ENCODE assay signal across 9 cellular contexts in the genomic region with DNA sequence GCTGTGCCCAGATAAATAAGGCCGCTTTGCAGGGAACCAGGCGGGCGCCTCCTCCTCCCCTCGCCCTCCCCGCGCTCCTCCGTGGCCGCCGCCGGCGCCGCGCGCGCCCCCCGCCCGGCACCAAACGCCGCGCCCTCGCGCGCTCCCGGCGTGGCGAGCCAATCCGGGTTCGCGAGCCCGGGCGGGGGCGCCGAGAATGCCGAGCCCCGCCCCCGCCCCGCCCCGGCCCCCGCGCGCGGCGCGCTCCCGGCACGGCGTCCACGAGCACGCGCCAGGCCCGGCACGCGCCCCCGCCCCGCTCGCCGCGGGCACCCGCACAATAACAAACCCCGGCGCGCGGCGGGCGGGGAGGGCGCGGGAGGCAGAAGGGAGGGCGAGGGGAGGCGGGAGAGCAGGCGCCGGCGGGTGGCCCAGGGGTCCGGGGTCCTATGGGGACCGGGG. TPM values are rescaled to one million over a fixed set of nuclear protein-coding genes. Genes with fewer than 3 reads are reported as not detected.
A peak's percentile ranks its signal among the peaks of the same experiment; 100 is the strongest.
DNase-seq lines count a peak whose midpoint lies in the region; ATAC-seq and TF ChIP-seq lines count a peak whose summit lies in the region.
"Had no signal": no experiment of that assay in that cellular context is flagged by ENCODE, and none has a peak within 500 bp of the region (broad histone marks: within the 10 kb centered on the region; RNA-seq: fewer than 3 reads in every experiment).

A gene with protein sequence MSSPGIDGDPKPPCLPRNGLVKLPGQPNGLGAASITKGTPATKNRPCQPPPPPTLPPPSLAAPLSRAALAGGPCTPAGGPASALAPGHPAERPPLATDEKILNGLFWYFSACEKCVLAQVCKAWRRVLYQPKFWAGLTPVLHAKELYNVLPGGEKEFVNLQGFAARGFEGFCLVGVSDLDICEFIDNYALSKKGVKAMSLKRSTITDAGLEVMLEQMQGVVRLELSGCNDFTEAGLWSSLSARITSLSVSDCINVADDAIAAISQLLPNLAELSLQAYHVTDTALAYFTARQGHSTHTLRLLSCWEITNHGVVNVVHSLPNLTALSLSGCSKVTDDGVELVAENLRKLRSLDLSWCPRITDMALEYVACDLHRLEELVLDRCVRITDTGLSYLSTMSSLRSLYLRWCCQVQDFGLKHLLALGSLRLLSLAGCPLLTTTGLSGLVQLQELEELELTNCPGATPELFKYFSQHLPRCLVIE (minus strand): TSS at position 54 of the 441 bp plus-strand sequence. CDS start 8,396 bp downstream, outside the sequence.

- H4K20me1 ChIP-seq in mammary epithelial cell (ENCODE audit: insufficient read depth, low read length) (no peaks in the 10 kb centered on the region), neural cell (ENCODE audit: insufficient read depth) (peaks cover 35% of the 10 kb centered on the region)

- no peak for TF ChIP-seq RAD21 in neural cell (conservative IDR thresholded peaks at IDR 0.05)

- H3K9me3 ChIP-seq in mammary epithelial cell (replicated peaks; ENCODE audit: insufficient read depth, low read length): no peaks in the 10 kb centered on the region
- H3K9me3 ChIP-seq in neural cell (ENCODE audit: low read length): no peaks in the 10 kb centered on the region
- H3K9me3 ChIP-seq: gastroesophageal sphincter had no signal

- no peaks in the 10 kb centered on the region for H3K4me1 Mint-ChIP-seq in natural killer cell treated with Interleukin-12 subunit alpha and Interleukin-12 subunit beta and Interleukin-15 and Interleukin-18, amount 100 ng/mL, for 72 hours (ENCODE audit: low read depth in 2 of 2)

- H2AFZ ChIP-seq in mammary epithelial cell (ENCODE audit: low read depth, low read length): no peak within 1 kb of the TSS
- H2AFZ ChIP-seq in neural cell (ENCODE audit: low read depth, low read length): peak within 1 kb of the TSS; percentile 2

- in situ Hi-C loops in mammary epithelial cell (cut with MboI; ENCODE audit: low sequenced_read_pairs in 2 of 2): loop anchor here in 1 of 2 donors (25.0 kb wide), 1 partner anchor 357 kb away; a partner anchor contains a TSS

- no peak within 1 kb of the TSS for H3K27ac ChIP-seq in mammary epithelial cell (ENCODE audit: insufficient read depth, low read depth, low read length)
- peak within 1 kb of the TSS; percentile 86 for H3K27ac ChIP-seq in neural cell (ENCODE audit: low read length)
- H3K27ac ChIP-seq: gastroesophageal sphincter had no signal

- H3K27me3 Mint-ChIP-seq in natural killer cell treated with Interleukin-12 subunit alpha and Interleukin-12 subunit beta and Interleukin-15 and Interleukin-18, amount 100 ng/mL, for 72 hours: peaks cover 9 to 17% of the 10 kb centered on the region in 2 donors

- H3K4me3 Mint-ChIP-seq in natural killer cell treated with Interleukin-12 subunit alpha and Interleukin-12 subunit beta and Interleukin-15 and Interleukin-18, amount 100 ng/mL, for 72 hours: no peak within 1 kb of the TSS

- no peaks in the 10 kb centered on the region for H3K9me2 ChIP-seq in neural cell (ENCODE audit: insufficient read depth, low read length)

- no peak for TF ChIP-seq CTCF in mammary epithelial cell (conservative IDR thresholded peaks at IDR 0.05 in 1 of 2, IDR thresholded peaks at IDR 0.05 in 1 of 2; ENCODE audit: extremely low read depth in 1 of 2, insufficient read depth in 1 of 2, low read depth in 1 of 2, low read length in 2 of 2)
- TF ChIP-seq CTCF in neural cell (IDR thresholded peaks at IDR 0.05; ENCODE audit: poor library complexity, severe bottlenecking): no peak

- DNase-seq in DMS79 treated with DMSO at 0.1 percent for 48 hours (lab: John Stamatoyannopoulos, UW) (peak; percentile 32), NCI-H1930 (lab: John Stamatoyannopoulos, UW) (peak; percentile 69 to 89), mammary epithelial cell (no peak), HPDE6-E6E7 (ENCODE audit: extremely low spot score) (no peak), KG1 (lab: John Stamatoyannopoulos, UW) (no peak)
- DNase-seq in natural killer cell treated with Interleukin-12 subunit alpha and Interleukin-12 subunit beta and Interleukin-15 and Interleukin-18, amount 100 ng/mL, for 72 hours (ENCODE audit: low spot score): no peak

- H3K4me2 ChIP-seq in mammary epithelial cell (ENCODE audit: insufficient read depth, low read depth, low read length) (peak within 1 kb of the TSS; percentile 59), neural cell (ENCODE audit: low read length) (peak within 1 kb of the TSS; percentile 87)

- H3K4me1 ChIP-seq in mammary epithelial cell (ENCODE audit: insufficient read depth, low read length): peaks cover 9% of the 10 kb centered on the region

- no peaks in the 10 kb centered on the region for H3K9me3 Mint-ChIP-seq in natural killer cell treated with Interleukin-12 subunit alpha and Interleukin-12 subunit beta and Interleukin-15 and Interleukin-18, amount 100 ng/mL, for 72 hours

- no peaks in the 10 kb centered on the region for H3K36me3 Mint-ChIP-seq in natural killer cell treated with Interleukin-12 subunit alpha and Interleukin-12 subunit beta and Interleukin-15 and Interleukin-18, amount 100 ng/mL, for 72 hours

- H3K27me3 ChIP-seq in mammary epithelial cell (ENCODE audit: insufficient read depth, low read length) (peaks cover 35% of the 10 kb centered on the region), neural cell (ENCODE audit: insufficient read depth, low read depth, low read length) (peaks cover 17% of the 10 kb centered on the region)

- dilution Hi-C loops in mammary epithelial cell (cut with HindIII; ENCODE audit: low sequenced_read_pairs): loop anchor here (25.0 kb wide), 2 partner anchors 582 to 682 kb away; no protein-coding TSS in a partner anchor

- CTCF ChIA-PET in mammary epithelial cell (lab: Charles Lee; ENCODE audit: low non-redundant PET): no interaction called here

- peaks cover 2% of the 10 kb centered on the region for H3F3A ChIP-seq in neural cell (ENCODE audit: insufficient read depth, low read length, poor library complexity, severe bottlenecking)

- TF ChIP-seq EP300 in neural cell (conservative IDR thresholded peaks at IDR 0.05; ENCODE audit: poor library complexity, severe bottlenecking): no peak

- no peaks in the 10 kb centered on the region for H3K36me3 ChIP-seq in mammary epithelial cell (ENCODE audit: insufficient read depth, low read length)
- H3K36me3 ChIP-seq in neural cell (ENCODE audit: insufficient read depth, low read length): no peaks in the 10 kb centered on the region
- H3K36me3 ChIP-seq: gastroesophageal sphincter had no signal

- no peak for ATAC-seq in HG03565 (IDR thresholded peaks at IDR 0.05; ENCODE audit: unreplicated experiment)
- ATAC-seq in natural killer cell treated with Interleukin-12 subunit alpha and Interleukin-12 subunit beta and Interleukin-15 and Interleukin-18, amount 100 ng/mL, for 72 hours: no peak
- ATAC-seq: gastroesophageal sphincter had no signal

- intact Hi-C loops in mammary epithelial cell (cut with micrococcal nuclease): no loop called here

- WGBS in mammary epithelial cell (ENCODE audit: low coverage, missing lambda C conversion rate): 0% methylated on average over 9 of the region's 74 CpGs

- no peak within 1 kb of the TSS for H3K27ac Mint-ChIP-seq in natural killer cell treated with Interleukin-12 subunit alpha and Interleukin-12 subunit beta and Interleukin-15 and Interleukin-18, amount 100 ng/mL, for 72 hours

- no peaks in the 10 kb centered on the region for H3K79me2 ChIP-seq in mammary epithelial cell (ENCODE audit: insufficient read depth, low read length)
- peaks cover 38% of the 10 kb centered on the region for H3K79me2 ChIP-seq in neural cell (replicated peaks; ENCODE audit: insufficient read depth, low read length)

- H3K9ac ChIP-seq in mammary epithelial cell (ENCODE audit: insufficient read depth, low read length) (no peak within 1 kb of the TSS), neural cell (ENCODE audit: low read length) (peak within 1 kb of the TSS; percentile 89)

- H3K4me3 ChIP-seq in mammary epithelial cell (replicated peaks in 1 of 3; ENCODE audit: insufficient read depth in 1 of 3, low read depth in 2 of 3, low read length in 3 of 3): peak within 1 kb of the TSS in 1 of 3 experiments; percentile 32
- peak within 1 kb of the TSS; percentile 96 for H3K4me3 ChIP-seq in neural cell (ENCODE audit: low read length)

- no TSS peak for BruUV-seq in mammary epithelial cell (replicated peaks; lab: Mats Ljungman, UMichigan)

TF ChIP-seq in neural cell, 6 proteins besides CTCF, POLR2A, EP300 and RAD21:
- TF ChIP-seq EZH2 (IDR thresholded peaks at IDR 0.05; ENCODE audit: borderline replicate concordance, insufficient read depth, low read length, poor library complexity, severe bottlenecking) (no peak), MXI1 (conservative IDR thresholded peaks at IDR 0.05; ENCODE audit: poor library complexity, severe bottlenecking) (no peak), POLR2AphosphoS5 (IDR thresholded peaks at IDR 0.05) (peak; percentile 54), SMC3 (conservative IDR thresholded peaks at IDR 0.05; ENCODE audit: poor library complexity) (no peak)

RNA-seq across cellular contexts. Expression of the gene that starts here (rescaled TPM):
- total RNA-seq in mammary epithelial cell: 1 to 10 TPM in 1 of 2 donors, under 1 TPM in 1; 0.33 to 2.6 TPM
- 0.53 TPM for polyA plus RNA-seq in mammary epithelial cell
- polyA minus RNA-seq in mammary epithelial cell: 1.8 TPM
- polyA plus RNA-seq in neural cell: 3.4 and 6.1 TPM in 2 replicates
- 8.0 and 10.8 TPM in 2 replicates for polyA minus RNA-seq in neural cell
- total RNA-seq in natural killer cell treated with Interleukin-12 subunit alpha and Interleukin-12 subunit beta and Interleukin-15 and Interleukin-18, amount 100 ng/mL, for 72 hours: under 1 TPM in 1 of 2 donors, not detected in 1; 0.26 TPM

Comparison
In these comparisons a context has a peak if more than half of its experiments do, and no peak if none do; other contexts are left out.
1. DNase-seq: peak in DMS79 treated with DMSO at 0.1 percent for 48 hours (single experiment) and NCI-H1930 (2 of 2); none in mammary epithelial cell (single experiment), HPDE6-E6E7 (single experiment), KG1 (single experiment) and natural killer cell treated with Interleukin-12 subunit alpha and Interleukin-12 subunit beta and Interleukin-15 and Interleukin-18, amount 100 ng/mL, for 72 hours (single experiment).